Comparison of ENCODE assay signal across 1 cellular context in genomic region chr14:52552063-52552988, GRCh38.
TF ChIP-seq lines count a peak whose summit lies in the region.

Gene GPR137C, plus strand, starts transcription at chr14:52552836. Its CDS starts 312 bp downstream, at chr14:52553148.
Gene TXNDC16, minus strand, starts transcription at chr14:52552505. Its CDS starts 8,948 bp downstream, at chr14:52543557.

TF ChIP-seq in HepG2, 621 proteins besides CTCF, POLR2A, EP300 and RAD21 (continued from another document and continues in another):
- TF ChIP-seq ZNF83 (CRISPR knock-in tag; IDR thresholded peaks at IDR 0.05; ENCODE audit: borderline replicate concordance) (no peak), ZNF331 (CRISPR knock-in tag; IDR thresholded peaks at IDR 0.05) (no peak; the same call in 1 of the 2 replicates), ZBTB42 (CRISPR knock-in tag; IDR thresholded peaks at IDR 0.05) (no peak), SMAD9 (CRISPR knock-in tag; IDR thresholded peaks at IDR 0.05) (0 out of 2 replicates have a peak, but pooled peaks have one; percentile 42), ZNF639 (CRISPR knock-in tag; conservative IDR thresholded peaks at IDR 0.05) (no peak; the same call in 1 of the 2 replicates), THAP11 (CRISPR knock-in tag; IDR thresholded peaks at IDR 0.05) (peak; percentile 46; the same call in 1 of the 2 replicates), E2F5 (CRISPR knock-in tag; conservative IDR thresholded peaks at IDR 0.05) (peak; percentile 94), TBX3 (IDR thresholded peaks at IDR 0.05; ENCODE audit: borderline replicate concordance) (no peak), ZKSCAN5 (CRISPR knock-in tag; IDR thresholded peaks at IDR 0.05) (no peak), ZNF839 (CRISPR knock-in tag; IDR thresholded peaks at IDR 0.05; ENCODE audit: borderline replicate concordance) (no peak), RARA (CRISPR knock-in tag; IDR thresholded peaks at IDR 0.05) (peak; percentile 18; the same call in 1 of the 2 replicates), WIZ (CRISPR knock-in tag; IDR thresholded peaks at IDR 0.05) (0 out of 2 replicates have a peak, but pooled peaks have one; percentile 61), ZNF678 (CRISPR knock-in tag; IDR thresholded peaks at IDR 0.05) (no peak), NFIB (CRISPR knock-in tag; IDR thresholded peaks at IDR 0.05; ENCODE audit: borderline replicate concordance) (no peak), JARID2 (CRISPR knock-in tag; IDR thresholded peaks at IDR 0.05; ENCODE audit: insufficient replicate concordance) (no peak), TARDBP (CRISPR knock-in tag; IDR thresholded peaks at IDR 0.05) (no peak; the same call in 1 of the 2 replicates), PHF8 (CRISPR knock-in tag; IDR thresholded peaks at IDR 0.05) (peak; percentile 79), ZNF691 (CRISPR knock-in tag; IDR thresholded peaks at IDR 0.05; ENCODE audit: borderline replicate concordance, low read depth) (no peak), ZNF598 (CRISPR knock-in tag; IDR thresholded peaks at IDR 0.05; ENCODE audit: borderline replicate concordance) (peak; percentile 94), SMAD1 (CRISPR knock-in tag; IDR thresholded peaks at IDR 0.05; ENCODE audit: borderline replicate concordance, low read depth) (no peak), TOPORS (CRISPR knock-in tag; IDR thresholded peaks at IDR 0.05) (no peak; the same call in none of the 2 replicates), ZNF576 (CRISPR knock-in tag; IDR thresholded peaks at IDR 0.05) (no peak), ZNF280D (CRISPR knock-in tag; IDR thresholded peaks at IDR 0.05) (no peak), ZEB1 (IDR thresholded peaks at IDR 0.05; ENCODE audit: insufficient replicate concordance, low read depth) (peak; percentile 34), SRSF1 (optimal IDR thresholded peaks at IDR 0.05; ENCODE audit: low read depth, low read length) (peak; percentile 87), KLF15 (CRISPR knock-in tag; IDR thresholded peaks at IDR 0.05; ENCODE audit: borderline replicate concordance) (0 out of 2 replicates have a peak, but pooled peaks have one; percentile 44), ZBTB7B (CRISPR knock-in tag; IDR thresholded peaks at IDR 0.05) (0 out of 2 replicates have a peak, but pooled peaks have one; percentile 6), ONECUT2 (CRISPR knock-in tag; IDR thresholded peaks at IDR 0.05) (no peak), ZBTB1 (CRISPR knock-in tag; IDR thresholded peaks at IDR 0.05; ENCODE audit: borderline replicate concordance) (no peak), GTF3A (CRISPR knock-in tag; conservative IDR thresholded peaks at IDR 0.05) (no peak), HIC2 (CRISPR knock-in tag; IDR thresholded peaks at IDR 0.05; ENCODE audit: low read depth) (no peak), ZNF878 (CRISPR knock-in tag; IDR thresholded peaks at IDR 0.05) (no peak), FOXP1 (IDR thresholded peaks at IDR 0.05) (no peak), FOXP1 (CRISPR knock-in tag; IDR thresholded peaks at IDR 0.05) (no peak), NKX3-1 (CRISPR knock-in tag; IDR thresholded peaks at IDR 0.05) (no peak), TFDP1 (CRISPR knock-in tag; IDR thresholded peaks at IDR 0.05; ENCODE audit: borderline replicate concordance) (peak; percentile 94), ZMYM3 (CRISPR knock-in tag; IDR thresholded peaks at IDR 0.05) (no peak), ZC3H13 (CRISPR knock-in tag; IDR thresholded peaks at IDR 0.05) (0 out of 2 replicates have a peak, but pooled peaks have one; percentile 30), STAT6 (CRISPR knock-in tag; IDR thresholded peaks at IDR 0.05; ENCODE audit: borderline replicate concordance) (no peak; the same call in 1 of the 2 replicates), PITX1 (CRISPR knock-in tag; IDR thresholded peaks at IDR 0.05) (no peak), CEBPB (IDR thresholded peaks at IDR 0.05; ENCODE audit: borderline replicate concordance, low read depth, low read length) (no peak), HNRNPK (IDR thresholded peaks at IDR 0.05; ENCODE audit: low read depth, low read length, poor library complexity, severe bottlenecking) (peak; percentile 11), RBFOX2 (IDR thresholded peaks at IDR 0.05; ENCODE audit: low read depth, low read length) (peak; percentile 71; the same call in 1 of the 2 replicates), HNF1B (CRISPR knock-in tag; IDR thresholded peaks at IDR 0.05) (peak; percentile 86), ZNF362 (CRISPR knock-in tag; IDR thresholded peaks at IDR 0.05; ENCODE audit: borderline replicate concordance) (no peak), PHF21A (CRISPR knock-in tag; IDR thresholded peaks at IDR 0.05) (no peak; the same call in 1 of the 2 replicates), NR2F2 (IDR thresholded peaks at IDR 0.05; ENCODE audit: borderline replicate concordance, low read depth) (no peak), ELF3 (CRISPR knock-in tag; IDR thresholded peaks at IDR 0.05) (no peak; the same call in 1 of the 2 replicates), ZNF354B (CRISPR knock-in tag; IDR thresholded peaks at IDR 0.05) (0 out of 2 replicates have a peak, but pooled peaks have one; percentile 64), DNMT1 (CRISPR knock-in tag; IDR thresholded peaks at IDR 0.05) (no peak), BORCS8-MEF2B (CRISPR knock-in tag; IDR thresholded peaks at IDR 0.05) (peak; percentile 95), ATM (IDR thresholded peaks at IDR 0.05; ENCODE audit: borderline replicate concordance) (no peak), RCOR2 (CRISPR knock-in tag; IDR thresholded peaks at IDR 0.05) (no peak), FOXO1 (CRISPR knock-in tag; IDR thresholded peaks at IDR 0.05) (peak; percentile 35; the same call in 1 of the 2 replicates), HNRNPUL1 (IDR thresholded peaks at IDR 0.05; ENCODE audit: low read depth, low read length) (no peak), SMARCC2 (IDR thresholded peaks at IDR 0.05) (no peak), FOXM1 (CRISPR knock-in tag; IDR thresholded peaks at IDR 0.05) (no peak)
